ENCODE assay signal across 1 cellular context in genomic region chr5:181222630-181223040, GRCh38.
A peak's percentile ranks its signal among the peaks of the same experiment; 100 is the strongest.
TF ChIP-seq lines count a peak whose summit lies in the region.

No MANE protein-coding gene starts in this region.

TF ChIP-seq in GM12878, 131 proteins besides CTCF, POLR2A, EP300 and RAD21:
- TF ChIP-seq BCL11A (IDR thresholded peaks at IDR 0.05; ENCODE audit: low read depth, low read length) (0 out of 2 replicates have a peak, but pooled peaks have one; percentile 2), ZNF274 (IDR thresholded peaks at IDR 0.05; ENCODE audit: insufficient read depth, insufficient read length) (no peak), CHD1 (IDR thresholded peaks at IDR 0.05; ENCODE audit: low read depth, low read length) (0 out of 2 replicates have a peak, but pooled peaks have one; percentile 4), IKZF2 (IDR thresholded peaks at IDR 0.05) (0 out of 4 replicates have a peak, but pooled peaks of 1 of the 2 experiments have one; percentile 21)
